ENCODE assay signal across 9 cellular contexts in genomic region chr16:68286153-68287074, GRCh38. TPM values are rescaled to one million over a fixed set of nuclear protein-coding genes. Genes with fewer than 3 reads are reported as not detected.
A peak's percentile ranks its signal among the peaks of the same experiment; 100 is the strongest.
DNase-seq lines count a peak whose midpoint lies in the region; ATAC-seq and TF ChIP-seq lines count a peak whose summit lies in the region.
"Had no signal": no experiment of that assay in that cellular context is flagged by ENCODE, and none has a peak within 500 bp of the region (broad histone marks: within the 10 kb centered on the region; RNA-seq: fewer than 3 reads in every experiment).

No MANE protein-coding gene starts in this region.

- H4K8ac ChIP-seq in H9 (replicated peaks; ENCODE audit: insufficient read length, low read depth, low read length) = no peak overlapping the region

- no peak overlapping the region for H3K4me3 ChIP-seq in lower lobe of right lung

- CTCF ChIA-PET in activated B cell treated with CpG ODN at 0.5 μM for 24 hours (lab: Charles Lee) = interaction anchor here (1.0 to 11.0 kb wide), 4 partner anchors 14 to 42 kb away, joined by 3 to 166 read pairs (median 8); partner anchors contain the start of genes PRMT7, SLC7A6 and SLC7A6OS

- no CpG with 5 or more reads among the region's 12 CpGs for WGBS in H9 (ENCODE audit: extremely low coverage, insufficient read length, low lambda C conversion rate)

- H2BK5ac ChIP-seq in H9 (ENCODE audit: insufficient read length, low read length) = no peak overlapping the region

- no peak overlapping the region for H2BK20ac ChIP-seq in H9 (ENCODE audit: low read depth, low read length, poor library complexity, severe bottlenecking)

- H3K56ac ChIP-seq in H9 (ENCODE audit: insufficient read length, low read depth, low read length) = no peak overlapping the region

- H3K18ac ChIP-seq in H9 (ENCODE audit: insufficient read length, low read depth, low read length) = no peak overlapping the region

- H2BK120ac ChIP-seq in H9 (ENCODE audit: low read depth, low read length, poor library complexity, severe bottlenecking) = no peak overlapping the region

- no peaks in the 10 kb centered on the region for H3K27me3 ChIP-seq in H9 (ENCODE audit: insufficient read depth, low read length)
- no peaks in the 10 kb centered on the region for H3K27me3 ChIP-seq in lower lobe of right lung (ENCODE audit: low read depth)

- intact Hi-C loops in activated B cell treated with CpG ODN at 0.5 μM for 24 hours (cut with micrococcal nuclease) = loop anchor here (5.0 kb wide), 1 partner anchor 901 kb away; the partner anchor contains the start of gene SNTB2
- intact Hi-C loops in lower lobe of right lung (cut with DNase I) = no loop called here

- H3K36me3 ChIP-seq in lower lobe of right lung = peaks cover 49% of the 10 kb centered on the region

- H3K36me3 Mint-ChIP-seq in H9 (ENCODE audit: insufficient read depth in 1 of 3, low read depth in 3 of 3) (peaks cover 10 to 34% (median 18%) of the 10 kb centered on the region in 3 experiments; a peak in 5 of 7 replicates), activated B cell treated with CpG ODN at 0.5 μM for 24 hours (ENCODE audit: low read depth) (peaks cover 50% of the 10 kb centered on the region)

- no peak overlapping the region for H3K23ac ChIP-seq in H9 (ENCODE audit: insufficient read length, low read depth, low read length)

- no peak overlapping the region for H3K4ac ChIP-seq in H9 (ENCODE audit: low read depth, low read length)

- no peak overlapping the region for H2AFZ ChIP-seq in H9 (ENCODE audit: low read length)

- H3K14ac ChIP-seq in H9 (ENCODE audit: insufficient read depth, low read length) = no peak overlapping the region

- DNase-seq in CD1c-positive myeloid dendritic cell (ENCODE audit: extremely low spot score) = peak; percentile 49
- DNase-seq in H9 = no peak
- DNase-seq in activated B cell treated with CpG ODN at 0.5 μM for 24 hours = no peak
- DNase-seq in lower lobe of right lung = no peak
- DNase-seq in DMS79 (lab: John Stamatoyannopoulos, UW) = no peak
- DNase-seq in cortex of kidney (lab: John Stamatoyannopoulos, UW) = no peak

- no peaks in the 10 kb centered on the region for H3K9me3 Mint-ChIP-seq in H9
- no peaks in the 10 kb centered on the region for H3K9me3 Mint-ChIP-seq in activated B cell treated with CpG ODN at 0.5 μM for 24 hours

- H3K4me1 Mint-ChIP-seq in H9 (peaks cover 4 to 10% of the 10 kb centered on the region in 2 experiments; a peak in 3 of 4 replicates), activated B cell treated with CpG ODN at 0.5 μM for 24 hours (peaks cover 95% of the 10 kb centered on the region)

- no peaks in the 10 kb centered on the region for H3K23me2 ChIP-seq in H9 (ENCODE audit: insufficient read length, low read depth, low read length, poor library complexity, severe bottlenecking)

- no peak overlapping the region for H3K9ac ChIP-seq in H9 (ENCODE audit: extremely low read depth, insufficient read length, low read length)

- H3K9me3 ChIP-seq in H9 (ENCODE audit: control insufficient read depth, low read depth, low read length) (peaks cover 2% of the 10 kb centered on the region), lower lobe of right lung (no peaks in the 10 kb centered on the region)

- POLR2A ChIA-PET in activated B cell treated with CpG ODN at 0.5 μM for 24 hours (lab: Charles Lee) = interaction anchor here (0.6 to 4.7 kb wide), 10 partner anchors 10 to 1376 kb away, joined by 3 to 61 read pairs (median 5); partner anchors contain the start of genes DDX28, DUS2, PRMT7 and SLC7A6

- H3K4me3 Mint-ChIP-seq in H9 = no peak overlapping the region; a peak in 1 of 5 replicates
- peak overlapping the region; percentile 66 for H3K4me3 Mint-ChIP-seq in activated B cell treated with CpG ODN at 0.5 μM for 24 hours

- H3K27me3 Mint-ChIP-seq in H9 (ENCODE audit: low read depth) (no peaks in the 10 kb centered on the region), activated B cell treated with CpG ODN at 0.5 μM for 24 hours (no peaks in the 10 kb centered on the region)

- no peak overlapping the region for H4K91ac ChIP-seq in H9 (ENCODE audit: insufficient read length, low read depth, low read length)

- H3K79me1 ChIP-seq in H9 (ENCODE audit: insufficient read depth, low read depth, low read length, poor library complexity, severe bottlenecking) = no peaks in the 10 kb centered on the region

- no peak overlapping the region for H2BK12ac ChIP-seq in H9 (ENCODE audit: insufficient read length, low read depth, low read length)

- no peak overlapping the region for H3K27ac ChIP-seq in H9 (ENCODE audit: insufficient read length, low read depth, low read length)
- peak overlapping the region; percentile 66 for H3K27ac ChIP-seq in lower lobe of right lung

- H3K79me2 ChIP-seq in H9 (ENCODE audit: insufficient read depth, low read length) = 0 out of 2 replicates have a peak, but pooled peaks cover 2% of the 10 kb centered on the region

- no peaks in the 10 kb centered on the region for H3K4me1 ChIP-seq in H9 (ENCODE audit: insufficient read depth, low read length)
- H3K4me1 ChIP-seq in lower lobe of right lung = peaks cover 73% of the 10 kb centered on the region

- H4K20me1 ChIP-seq in H9 (ENCODE audit: control insufficient read depth, insufficient read depth, insufficient read length) = peaks cover 2% of the 10 kb centered on the region

- ATAC-seq in activated B cell treated with CpG ODN at 0.5 μM for 24 hours (ENCODE audit: low read depth) (peak; percentile 12), lower lobe of right lung (peak; percentile 4 to 29), HG03159 (IDR thresholded peaks at IDR 0.05; ENCODE audit: unreplicated experiment) (no peak), GM18517 (IDR thresholded peaks at IDR 0.05; ENCODE audit: unreplicated experiment) (no peak)

- no peak overlapping the region for H3T11ph ChIP-seq in H9 (ENCODE audit: low read length)

- H2AK5ac ChIP-seq in H9 (ENCODE audit: insufficient read length, low read length) = no peak overlapping the region

- no peak overlapping the region for H2BK15ac ChIP-seq in H9 (ENCODE audit: low read depth, low read length)

- H3K4me2 ChIP-seq in H9 (ENCODE audit: insufficient read depth, insufficient read length, low read length) = no peak overlapping the region

- no peak overlapping the region for H4K5ac ChIP-seq in H9 (ENCODE audit: insufficient read length, low read depth, low read length)

- no peak for TF ChIP-seq CTCF in H9 (conservative IDR thresholded peaks at IDR 0.05)
- TF ChIP-seq CTCF in activated B cell treated with CpG ODN at 0.5 μM for 24 hours (IDR thresholded peaks at IDR 0.05) = no peak
- no peak for TF ChIP-seq CTCF in lower lobe of right lung (IDR thresholded peaks at IDR 0.05)

- peak overlapping the region in 2 of 3 experiments; percentile 9 to 47; a peak in 4 of 7 replicates for H3K27ac Mint-ChIP-seq in H9
- peak overlapping the region; percentile 86 for H3K27ac Mint-ChIP-seq in activated B cell treated with CpG ODN at 0.5 μM for 24 hours

RNA-seq across cellular contexts. Expression of gene SLC7A6, which starts 22.1 kb away (rescaled TPM):
- total RNA-seq in H9 (2021) (20.1 and 21.1 TPM in 2 replicates), activated B cell treated with CpG ODN at 0.5 μM for 24 hours (52.5 and 54.1 TPM in 2 replicates), lower lobe of right lung (47.1 TPM)

RNA-seq across cellular contexts. Expression of gene SLC7A6OS, which starts 24.3 kb away (rescaled TPM):
- total RNA-seq in H9 (2021) (21.1 and 24.5 TPM in 2 replicates), activated B cell treated with CpG ODN at 0.5 μM for 24 hours (34.8 and 42.0 TPM in 2 replicates), lower lobe of right lung (16.8 TPM)

RNA-seq across cellular contexts. Expression of gene PRMT7, which starts 24.4 kb away (rescaled TPM):
- total RNA-seq in H9 (2021) (56.6 and 57.8 TPM in 2 replicates), activated B cell treated with CpG ODN at 0.5 μM for 24 hours (41.8 and 50.3 TPM in 2 replicates), lower lobe of right lung (36.1 TPM)

RNA-seq across cellular contexts. Expression of gene PLA2G15, which starts 41.2 kb away (rescaled TPM):
- 11.0 TPM in 2 replicates for total RNA-seq in H9 (2021)
- 5.7 and 8.6 TPM in 2 replicates for total RNA-seq in activated B cell treated with CpG ODN at 0.5 μM for 24 hours
- 45.1 TPM for total RNA-seq in lower lobe of right lung

RNA-seq across cellular contexts. Expression of gene ESRP2, which starts 50.5 kb away (rescaled TPM):
- total RNA-seq in H9 (2021) = 59.3 and 59.5 TPM in 2 replicates
- 0.10 and 0.40 TPM in 2 replicates for total RNA-seq in activated B cell treated with CpG ODN at 0.5 μM for 24 hours
- 64.5 TPM for total RNA-seq in lower lobe of right lung
- total RNA-seq: temporal lobe had no signal

Comparison
In these comparisons a context has a peak if more than half of its experiments do, and no peak if none do; other contexts are left out.
1. ATAC-seq: peak in activated B cell treated with CpG ODN at 0.5 μM for 24 hours (single experiment) and lower lobe of right lung (2 of 2); none in HG03159 (single experiment) and GM18517 (single experiment).